In the genomic region with DNA sequence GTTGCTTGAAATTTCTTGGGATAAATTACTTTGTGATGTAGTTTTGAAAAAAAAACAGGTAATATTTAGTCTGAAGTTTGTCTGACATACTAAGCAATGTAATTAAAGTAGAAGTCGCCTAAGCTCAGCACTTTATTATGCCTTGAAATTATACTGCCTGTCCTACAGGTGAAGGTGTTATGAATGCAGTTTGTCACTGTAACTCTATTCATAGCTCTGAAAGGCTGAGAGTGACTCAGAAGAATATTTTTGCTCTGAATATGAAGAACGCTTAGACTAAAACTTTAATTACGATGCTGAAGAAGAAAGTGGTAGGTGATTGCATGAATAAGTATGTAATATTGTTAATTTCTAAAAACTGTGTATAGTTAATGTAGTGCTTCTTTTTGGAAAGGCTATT, we compare ENCODE assay signal across 18 cellular contexts.
"Had no signal": no experiment of that assay in that cellular context is flagged by ENCODE, and none has a peak within 500 bp of the region (broad histone marks: within the 10 kb centered on the region; RNA-seq: fewer than 3 reads in every experiment).

No MANE protein-coding gene starts in this region.

- H3K4me3 ChIP-seq: K562 had no signal

- ATAC-seq: K562 had no signal

- DNase-seq: Kasumi-1, MM.1S, NCI-H1092 treated with DMSO at 0.1 percent for 48 hours, NCI-H1436, NCI-H187, NCI-H2029 treated with DMSO at 0.1 percent for 48 hours, NCI-H226, NCI-H446, NCI-H510A, NCI-H524 treated with DMSO at 0.1 percent for 48 hours, NCI-H69, NCI-H774, SHP77, SK-N-SH had no signal

- H3K27ac ChIP-seq: HL-60, KMS-11, RWPE1 had no signal

- H3K9ac ChIP-seq: KMS-11, SK-N-SH had no signal

- H3K9me3 ChIP-seq: SK-N-SH had no signal
